Comparison of ENCODE assay signal across 29 cellular contexts in genomic region chr5:106361905-106362304, GRCh38.
"Had no signal": no experiment of that assay in that cellular context is flagged by ENCODE, and none has a peak within 500 bp of the region (broad histone marks: within the 10 kb centered on the region; RNA-seq: fewer than 3 reads in every experiment).

No MANE protein-coding gene starts in this region.

- H3K4me3 Mint-ChIP-seq: dendritic cell treated with granulocyte-macrophage colony-stimulating factor and Interleukin-4, amounts not matched to agents 40 ng/mL and 50 ng/mL, for 4 days; effector memory CD8-positive, alpha-beta T cell; endodermal cell had no signal

- H3K36me3 ChIP-seq: colonic mucosa, esophagus muscularis mucosa, esophagus squamous epithelium, gastrocnemius medialis, gastroesophageal sphincter, heart left ventricle, heart right ventricle had no signal

- ATAC-seq: effector memory CD8-positive, alpha-beta T cell; esophagus mucosa; foreskin keratinocyte; gastrocnemius medialis; gastroesophageal sphincter; heart left ventricle; heart right ventricle had no signal

- FAIRE-seq: colon, endometrium, endothelial cell of umbilical vein, frontal cortex had no signal

- H3K4me3 ChIP-seq: colonic mucosa, coronary artery, dorsolateral prefrontal cortex, esophagus muscularis mucosa, esophagus squamous epithelium, gastrocnemius medialis, gastroesophageal sphincter, heart left ventricle, heart right ventricle had no signal

- H3K9me3 ChIP-seq: colonic mucosa, esophagus squamous epithelium, gastrocnemius medialis, gastroesophageal sphincter had no signal

- H3K4me1 Mint-ChIP-seq: endodermal cell had no signal

- H3K27me3 ChIP-seq: colonic mucosa, dorsolateral prefrontal cortex, esophagus muscularis mucosa, esophagus squamous epithelium, foreskin keratinocyte, gastrocnemius medialis, gastroesophageal sphincter, heart left ventricle, heart right ventricle had no signal

- H3K27ac ChIP-seq: colonic mucosa, coronary artery, dorsolateral prefrontal cortex, epithelial cell of prostate, esophagus muscularis mucosa, esophagus squamous epithelium, foreskin keratinocyte, gastrocnemius medialis, gastroesophageal sphincter, heart left ventricle, heart right ventricle had no signal

- H3K27ac Mint-ChIP-seq: dendritic cell treated with granulocyte-macrophage colony-stimulating factor and Interleukin-4, amounts not matched to agents 40 ng/mL and 50 ng/mL, for 4 days; effector memory CD8-positive, alpha-beta T cell; endodermal cell had no signal

- DNase-seq: colonic mucosa; cortex of kidney; dermis blood vessel endothelial cell; dorsolateral prefrontal cortex; effector CD4-positive, alpha-beta T cell; effector CD8-positive, alpha-beta T cell; effector memory CD4-positive, alpha-beta T cell; effector memory CD8-positive, alpha-beta T cell; endodermal cell; erythroblast; esophagus squamous epithelium; foreskin fibroblast; foreskin keratinocyte; foreskin melanocyte; gastrocnemius medialis; glutamatergic neuron; head of caudate nucleus; heart left ventricle; heart right ventricle had no signal

- H3K4me1 ChIP-seq: colonic mucosa, esophagus muscularis mucosa, esophagus squamous epithelium, gastrocnemius medialis, gastroesophageal sphincter, heart left ventricle, heart right ventricle had no signal

- H3K27me3 Mint-ChIP-seq: dendritic cell treated with granulocyte-macrophage colony-stimulating factor and Interleukin-4, amounts not matched to agents 40 ng/mL and 50 ng/mL, for 4 days; effector memory CD8-positive, alpha-beta T cell had no signal
